In the genomic region with DNA sequence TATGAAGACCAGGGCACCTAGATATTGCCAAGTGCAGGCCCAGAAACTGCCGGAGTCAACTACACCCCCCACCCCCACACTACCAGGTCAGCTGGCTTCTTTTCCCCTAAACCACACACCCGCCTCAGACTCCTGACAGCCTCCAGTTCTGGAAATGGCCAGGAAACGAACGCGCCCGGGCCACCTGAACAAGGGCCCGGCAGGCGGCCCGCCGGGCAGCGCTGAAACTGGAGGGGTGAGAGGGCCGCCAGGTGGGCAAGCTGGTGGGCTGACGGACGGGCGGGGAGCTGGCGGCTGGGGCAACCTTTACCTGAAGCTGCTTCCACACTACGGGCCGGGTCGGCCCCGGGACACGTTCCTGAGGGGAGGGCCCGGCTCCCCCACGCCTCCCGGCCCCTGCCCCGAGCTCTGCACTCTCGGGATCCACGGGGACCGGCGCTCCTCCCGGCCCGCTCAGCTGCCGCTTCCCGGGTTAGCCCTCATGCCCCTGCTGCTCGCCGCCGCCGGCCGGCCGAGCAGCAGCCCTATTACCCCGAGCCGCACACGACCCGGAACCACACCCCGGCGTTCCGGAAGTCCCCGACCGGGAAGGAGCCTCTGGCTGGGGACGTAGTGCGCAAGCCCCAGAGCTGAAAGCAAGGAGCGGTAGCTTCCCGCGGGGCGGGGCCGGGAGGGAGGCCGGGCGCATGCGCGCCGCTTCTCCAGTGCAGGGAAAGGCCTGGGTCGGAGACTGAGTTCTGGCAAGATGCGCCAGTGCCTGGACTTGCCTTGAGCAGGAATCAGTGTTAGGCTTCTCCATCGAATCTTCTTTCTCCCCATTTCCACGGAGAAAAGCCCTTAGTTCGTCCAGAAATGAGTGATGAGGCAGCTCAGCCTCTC, we compare ENCODE assay signal across 1 cellular context.
TF ChIP-seq lines count a peak whose summit lies in the region.

A gene (minus strand): TSS at position 548 of the 879 bp plus-strand sequence. CDS start 34,634 bp downstream, outside the sequence.

TF ChIP-seq in HEK293, 187 proteins besides CTCF, POLR2A, EP300 and RAD21 (continued from another document):
- TF ChIP-seq, protein P1, sequence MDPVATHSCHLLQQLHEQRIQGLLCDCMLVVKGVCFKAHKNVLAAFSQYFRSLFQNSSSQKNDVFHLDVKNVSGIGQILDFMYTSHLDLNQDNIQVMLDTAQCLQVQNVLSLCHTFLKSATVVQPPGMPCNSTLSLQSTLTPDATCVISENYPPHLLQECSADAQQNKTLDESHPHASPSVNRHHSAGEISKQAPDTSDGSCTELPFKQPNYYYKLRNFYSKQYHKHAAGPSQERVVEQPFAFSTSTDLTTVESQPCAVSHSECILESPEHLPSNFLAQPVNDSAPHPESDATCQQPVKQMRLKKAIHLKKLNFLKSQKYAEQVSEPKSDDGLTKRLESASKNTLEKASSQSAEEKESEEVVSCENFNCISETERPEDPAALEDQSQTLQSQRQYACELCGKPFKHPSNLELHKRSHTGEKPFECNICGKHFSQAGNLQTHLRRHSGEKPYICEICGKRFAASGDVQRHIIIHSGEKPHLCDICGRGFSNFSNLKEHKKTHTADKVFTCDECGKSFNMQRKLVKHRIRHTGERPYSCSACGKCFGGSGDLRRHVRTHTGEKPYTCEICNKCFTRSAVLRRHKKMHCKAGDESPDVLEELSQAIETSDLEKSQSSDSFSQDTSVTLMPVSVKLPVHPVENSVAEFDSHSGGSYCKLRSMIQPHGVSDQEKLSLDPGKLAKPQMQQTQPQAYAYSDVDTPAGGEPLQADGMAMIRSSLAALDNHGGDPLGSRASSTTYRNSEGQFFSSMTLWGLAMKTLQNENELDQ (tag by site-specific recombination; IDR thresholded peaks at IDR 0.05; ENCODE audit: low read depth), result no peak
- TF ChIP-seq SP7 (tag by site-specific recombination; IDR thresholded peaks at IDR 0.05), result peak; percentile 51
- TF ChIP-seq ZNF555 (tag by site-specific recombination; conservative IDR thresholded peaks at IDR 0.05), result no peak
- no peak for TF ChIP-seq SALL2 (tag by site-specific recombination; IDR thresholded peaks at IDR 0.05; ENCODE audit: borderline replicate concordance)
- TF ChIP-seq, protein P2, sequence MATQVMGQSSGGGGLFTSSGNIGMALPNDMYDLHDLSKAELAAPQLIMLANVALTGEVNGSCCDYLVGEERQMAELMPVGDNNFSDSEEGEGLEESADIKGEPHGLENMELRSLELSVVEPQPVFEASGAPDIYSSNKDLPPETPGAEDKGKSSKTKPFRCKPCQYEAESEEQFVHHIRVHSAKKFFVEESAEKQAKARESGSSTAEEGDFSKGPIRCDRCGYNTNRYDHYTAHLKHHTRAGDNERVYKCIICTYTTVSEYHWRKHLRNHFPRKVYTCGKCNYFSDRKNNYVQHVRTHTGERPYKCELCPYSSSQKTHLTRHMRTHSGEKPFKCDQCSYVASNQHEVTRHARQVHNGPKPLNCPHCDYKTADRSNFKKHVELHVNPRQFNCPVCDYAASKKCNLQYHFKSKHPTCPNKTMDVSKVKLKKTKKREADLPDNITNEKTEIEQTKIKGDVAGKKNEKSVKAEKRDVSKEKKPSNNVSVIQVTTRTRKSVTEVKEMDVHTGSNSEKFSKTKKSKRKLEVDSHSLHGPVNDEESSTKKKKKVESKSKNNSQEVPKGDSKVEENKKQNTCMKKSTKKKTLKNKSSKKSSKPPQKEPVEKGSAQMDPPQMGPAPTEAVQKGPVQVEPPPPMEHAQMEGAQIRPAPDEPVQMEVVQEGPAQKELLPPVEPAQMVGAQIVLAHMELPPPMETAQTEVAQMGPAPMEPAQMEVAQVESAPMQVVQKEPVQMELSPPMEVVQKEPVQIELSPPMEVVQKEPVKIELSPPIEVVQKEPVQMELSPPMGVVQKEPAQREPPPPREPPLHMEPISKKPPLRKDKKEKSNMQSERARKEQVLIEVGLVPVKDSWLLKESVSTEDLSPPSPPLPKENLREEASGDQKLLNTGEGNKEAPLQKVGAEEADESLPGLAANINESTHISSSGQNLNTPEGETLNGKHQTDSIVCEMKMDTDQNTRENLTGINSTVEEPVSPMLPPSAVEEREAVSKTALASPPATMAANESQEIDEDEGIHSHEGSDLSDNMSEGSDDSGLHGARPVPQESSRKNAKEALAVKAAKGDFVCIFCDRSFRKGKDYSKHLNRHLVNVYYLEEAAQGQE (tag by site-specific recombination; IDR thresholded peaks at IDR 0.05), result no peak
- no peak for TF ChIP-seq ZNF214 (tag by site-specific recombination; IDR thresholded peaks at IDR 0.05; ENCODE audit: borderline replicate concordance)
- TF ChIP-seq KLF1 (tag by site-specific recombination; IDR thresholded peaks at IDR 0.05), result no peak
- TF ChIP-seq ZNF473 (tag by site-specific recombination; IDR thresholded peaks at IDR 0.05), result no peak
- TF ChIP-seq HOXD13 (CRISPR knock-in tag; IDR thresholded peaks at IDR 0.05; ENCODE audit: borderline replicate concordance), result no peak
- TF ChIP-seq, protein P3, sequence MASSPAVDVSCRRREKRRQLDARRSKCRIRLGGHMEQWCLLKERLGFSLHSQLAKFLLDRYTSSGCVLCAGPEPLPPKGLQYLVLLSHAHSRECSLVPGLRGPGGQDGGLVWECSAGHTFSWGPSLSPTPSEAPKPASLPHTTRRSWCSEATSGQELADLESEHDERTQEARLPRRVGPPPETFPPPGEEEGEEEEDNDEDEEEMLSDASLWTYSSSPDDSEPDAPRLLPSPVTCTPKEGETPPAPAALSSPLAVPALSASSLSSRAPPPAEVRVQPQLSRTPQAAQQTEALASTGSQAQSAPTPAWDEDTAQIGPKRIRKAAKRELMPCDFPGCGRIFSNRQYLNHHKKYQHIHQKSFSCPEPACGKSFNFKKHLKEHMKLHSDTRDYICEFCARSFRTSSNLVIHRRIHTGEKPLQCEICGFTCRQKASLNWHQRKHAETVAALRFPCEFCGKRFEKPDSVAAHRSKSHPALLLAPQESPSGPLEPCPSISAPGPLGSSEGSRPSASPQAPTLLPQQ (tag by site-specific recombination; IDR thresholded peaks at IDR 0.05), result no peak
- TF ChIP-seq ZNF629 (tag by site-specific recombination; IDR thresholded peaks at IDR 0.05), result no peak; the same call in 1 of the 2 replicates
- no peak for TF ChIP-seq ZNF510 (tag by site-specific recombination; IDR thresholded peaks at IDR 0.05; ENCODE audit: insufficient replicate concordance)
- TF ChIP-seq IKZF3 (tag by site-specific recombination; IDR thresholded peaks at IDR 0.05), result no peak
